ENCODE assay signal across 32 cellular contexts in genomic region chr6:145872669-145873068, GRCh38. TPM values are rescaled to one million over a fixed set of nuclear protein-coding genes. Genes with fewer than 3 reads are reported as not detected.
DNase-seq lines count a peak whose midpoint lies in the region; ATAC-seq, FAIRE-seq and TF ChIP-seq lines count a peak whose summit lies in the region.
"Had no signal": no experiment of that assay in that cellular context is flagged by ENCODE, and none has a peak within 500 bp of the region (broad histone marks: within the 10 kb centered on the region; RNA-seq: fewer than 3 reads in every experiment).

No MANE protein-coding gene starts in this region.

- DNase-seq in Caco-2, result no peak
- DNase-seq in K562 (ENCODE audit: extremely low read depth in 1 of 4, low spot score in 3 of 4), result no peak
- DNase-seq in SKM-1 (lab: John Stamatoyannopoulos, UW; ENCODE audit: unreplicated experiment), result no peak
- DNase-seq in stimulated activated CD4-positive, alpha-beta T cell treated with anti-CD3 and anti-CD28 coated beads, Interleukin-4, amount 100 ng/mL, for 4 hours, result no peak
- DNase-seq in naive thymus-derived CD4-positive, alpha-beta T cell, result no peak
- DNase-seq: 8988T; ACHN; BE2C; C1 segment of cervical spinal cord; Calu3; CD4-positive, alpha-beta memory T cell; CD4-positive, alpha-beta T cell; CD4-positive, CD25-positive, alpha-beta regulatory T cell; CD8-positive, alpha-beta memory T cell; CD8-positive, alpha-beta T cell; COR-L47; DMS 273 treated with DMSO at 0.1 percent for 48 hours; DMS153; DMS53; DMS79; DMS79 treated with DMSO at 0.1 percent for 48 hours; DND-41; EL had no signal

- no peaks in the 10 kb centered on the region for H4K20me1 ChIP-seq in K562 (replicated peaks; ENCODE audit: control insufficient read depth, insufficient read depth, low read length)
- H4K20me1 ChIP-seq: BLaER1; BLaER1 treated with 17β-estradiol and CSF1 and Interleukin-3, amounts not matched to agents 10 nM and 100 nM had no signal

- H3K4me3 ChIP-seq in Caco-2 (ENCODE audit: low read depth, low read length), result no peak overlapping the region
- H3K4me3 ChIP-seq in HEK293 (ENCODE audit: low read depth, low read length), result no peak overlapping the region
- no peak overlapping the region for H3K4me3 ChIP-seq in K562
- no peak overlapping the region for H3K4me3 ChIP-seq in naive thymus-derived CD4-positive, alpha-beta T cell (ENCODE audit: low read length)
- H3K4me3 ChIP-seq: A549; BLaER1; BLaER1 treated with 17β-estradiol and CSF1 and Interleukin-3, amounts not matched to agents 10 nM and 100 nM had no signal

- no peaks in the 10 kb centered on the region for H3K27me3 Mint-ChIP-seq in Caco-2 (ENCODE audit: insufficient read depth, unreplicated experiment)
- H3K27me3 Mint-ChIP-seq in naive thymus-derived CD4-positive, alpha-beta T cell, result no peaks in the 10 kb centered on the region
- H3K27me3 Mint-ChIP-seq: B cell; CD4-positive, alpha-beta memory T cell; CD4-positive, alpha-beta T cell; CD4-positive, CD25-positive, alpha-beta regulatory T cell; CD8-positive, alpha-beta memory T cell had no signal

- no peak for TF ChIP-seq RAD21 in K562 (CRISPR knock-in tag; conservative IDR thresholded peaks at IDR 0.05 in 1 of 2, IDR thresholded peaks at IDR 0.05 in 1 of 2)

- H3K9me3 ChIP-seq in Caco-2 (peaks cover 32% of the 10 kb centered on the region), HEK293 (ENCODE audit: control insufficient read depth, insufficient read depth, low read depth, low read length) (no peaks in the 10 kb centered on the region; the same call in 1 of the 2 replicates), K562 (replicated peaks; ENCODE audit: control insufficient read depth, insufficient read depth, low read depth, low read length) (no peaks in the 10 kb centered on the region)
- H3K9me3 ChIP-seq in naive thymus-derived CD4-positive, alpha-beta T cell (ENCODE audit: control insufficient read depth in 2 of 3, low read length in 3 of 3), result no peaks in the 10 kb centered on the region
- H3K9me3 ChIP-seq: A549, BE2C had no signal

- POLR2A ChIA-PET in Caco-2 (lab: Charles Lee), result no interaction called here
- POLR2A ChIA-PET in HEK293 (lab: Yijun Ruan, JAX), result no interaction called here
- POLR2A ChIA-PET in K562 (lab: Yijun Ruan, JAX), result no interaction called here
- POLR2A ChIA-PET in naive thymus-derived CD4-positive, alpha-beta T cell (lab: Charles Lee), result no interaction called here

- H3K9ac ChIP-seq in K562 (ENCODE audit: insufficient read depth in 1 of 2, low read depth in 2 of 2, low read length in 2 of 2), result no peak overlapping the region
- H3K9ac ChIP-seq: BLaER1; BLaER1 treated with 17β-estradiol and CSF1 and Interleukin-3, amounts not matched to agents 10 nM and 100 nM had no signal

- no peak overlapping the region for H3K4me3 Mint-ChIP-seq in Caco-2 (ENCODE audit: unreplicated experiment)
- no peak overlapping the region for H3K4me3 Mint-ChIP-seq in naive thymus-derived CD4-positive, alpha-beta T cell
- H3K4me3 Mint-ChIP-seq: B cell; CD4-positive, alpha-beta T cell; CD4-positive, CD25-positive, alpha-beta regulatory T cell; CD8-positive, alpha-beta memory T cell; CD8-positive, alpha-beta T cell had no signal

- no peak for ATAC-seq in K562
- ATAC-seq in naive thymus-derived CD4-positive, alpha-beta T cell, result no peak
- ATAC-seq: A549; CD8-positive, alpha-beta T cell had no signal

- no TSS peak for BruUV-seq in Caco-2 (replicated peaks; lab: Mats Ljungman, UMichigan)
- BruUV-seq in K562 (replicated peaks; lab: Mats Ljungman, UMichigan), result no TSS peak

- no peaks in the 10 kb centered on the region for H3K79me2 ChIP-seq in K562 (ENCODE audit: control insufficient read depth, insufficient read depth, low read length)

- no peak overlapping the region for H3K4me2 ChIP-seq in K562 (ENCODE audit: insufficient read depth, low read length)
- H3K4me2 ChIP-seq: A549 had no signal

- TF ChIP-seq EP300 in K562 (IDR thresholded peaks at IDR 0.05; ENCODE audit: low read length), result no peak

- CTCF ChIA-PET in Caco-2 (lab: Charles Lee) (no interaction called here), HEK293 (lab: Yijun Ruan, JAX) (interaction anchor here (0.6 kb wide), 1 partner anchor 606 kb away, joined by 4 read pairs; no protein-coding TSS in a partner anchor), K562 (lab: Yijun Ruan, JAX; ENCODE audit: low intra/inter-chr PET ratio) (interaction anchor here (0.6 kb wide), 1 partner anchor 34 kb away, joined by 3 read pairs; no protein-coding TSS in a partner anchor)
- CTCF ChIA-PET in naive thymus-derived CD4-positive, alpha-beta T cell (lab: Charles Lee), result no interaction called here

- in situ Hi-C loops in K562 (cut with MboI), result no loop called here

- H3K36me3 Mint-ChIP-seq in Caco-2 (ENCODE audit: insufficient read depth, unreplicated experiment), result peaks cover 33% of the 10 kb centered on the region
- peaks cover 7 to 26% (median 21%) of the 10 kb centered on the region in 5 donors for H3K36me3 Mint-ChIP-seq in naive thymus-derived CD4-positive, alpha-beta T cell

- no peak for TF ChIP-seq CTCF in Caco-2 (IDR thresholded peaks at IDR 0.05; ENCODE audit: insufficient read depth in 1 of 2, low read depth in 1 of 2, low read length in 1 of 2, severe bottlenecking in 1 of 2, unreplicated experiment in 1 of 2)
- TF ChIP-seq CTCF in HEK293 (tag by site-specific recombination; IDR thresholded peaks at IDR 0.05), result no peak
- no peak for TF ChIP-seq CTCF in K562 (IDR thresholded peaks at IDR 0.05 in 2 of 3, conservative IDR thresholded peaks at IDR 0.05 in 1 of 3; ENCODE audit: insufficient read depth in 2 of 3, low read depth in 1 of 3, low read length in 3 of 3)

- no peak for TF ChIP-seq POLR2A in K562 (conservative IDR thresholded peaks at IDR 0.05)

- H3K9me3 Mint-ChIP-seq in Caco-2 (ENCODE audit: unreplicated experiment), result peaks cover 12% of the 10 kb centered on the region
- H3K9me3 Mint-ChIP-seq in naive thymus-derived CD4-positive, alpha-beta T cell, result peaks cover 0 to 11% (median 5%) of the 10 kb centered on the region in 11 donors

- H3K27ac ChIP-seq in HEK293 (ENCODE audit: extremely low read depth, low read depth, low read length), result no peak overlapping the region
- H3K27ac ChIP-seq in K562 (ENCODE audit: extremely low read depth, low read depth, low read length), result no peak overlapping the region
- no peak overlapping the region for H3K27ac ChIP-seq in naive thymus-derived CD4-positive, alpha-beta T cell (ENCODE audit: low read depth, low read length)
- H3K27ac ChIP-seq: 22Rv1, A549, C4-2B had no signal

- no peak overlapping the region for H2AFZ ChIP-seq in K562 (ENCODE audit: low read depth, low read length)

- H3K27me3 ChIP-seq in Caco-2 (replicated peaks; ENCODE audit: control insufficient read depth, insufficient read depth, low read length) (no peaks in the 10 kb centered on the region), K562 (ENCODE audit: control insufficient read depth in 2 of 2, insufficient read depth in 2 of 2, low read length in 2 of 2) (no peaks in the 10 kb centered on the region)
- H3K27me3 ChIP-seq in naive thymus-derived CD4-positive, alpha-beta T cell (ENCODE audit: control insufficient read depth in 2 of 2, insufficient read depth in 2 of 2, low read length in 2 of 2), result no peaks in the 10 kb centered on the region
- H3K27me3 ChIP-seq: BE2C; BLaER1; BLaER1 treated with 17β-estradiol and CSF1 and Interleukin-3, amounts not matched to agents 10 nM and 100 nM had no signal

- peak overlapping the region; percentile 33 for H3K27ac Mint-ChIP-seq in Caco-2 (ENCODE audit: unreplicated experiment)
- no peak overlapping the region for H3K27ac Mint-ChIP-seq in naive thymus-derived CD4-positive, alpha-beta T cell
- H3K27ac Mint-ChIP-seq: B cell; CD4-positive, alpha-beta T cell; CD4-positive, CD25-positive, alpha-beta regulatory T cell; CD8-positive, alpha-beta memory T cell; CD8-positive, alpha-beta T cell had no signal

- H3K9me1 ChIP-seq in K562 (ENCODE audit: control insufficient read depth, insufficient read depth, low read length), result no peaks in the 10 kb centered on the region

- 74% methylated on average over 2 of the region's 2 CpGs for WGBS in K562 (ENCODE audit: insufficient coverage, low coverage, missing lambda C conversion rate)

- H3K4me1 ChIP-seq in Caco-2 (peaks cover 20% of the 10 kb centered on the region), HEK293 (ENCODE audit: control insufficient read depth, insufficient read depth, low read length) (no peaks in the 10 kb centered on the region), K562 (replicated peaks in 1 of 2; ENCODE audit: control insufficient read depth in 2 of 2, insufficient read depth in 2 of 2, low read length in 2 of 2) (no peaks in the 10 kb centered on the region)
- peaks cover 0 to 4% of the 10 kb centered on the region in 2 donors for H3K4me1 ChIP-seq in naive thymus-derived CD4-positive, alpha-beta T cell (ENCODE audit: control insufficient read depth in 2 of 2, insufficient read depth in 2 of 2, low read length in 2 of 2)
- H3K4me1 ChIP-seq: A549, BE2C had no signal

- H3K36me3 ChIP-seq in Caco-2 (ENCODE audit: control insufficient read depth, insufficient read depth, low read length), result 0 out of 2 replicates have a peak, but pooled peaks cover 1% of the 10 kb centered on the region
- H3K36me3 ChIP-seq in HEK293 (ENCODE audit: control insufficient read depth in 2 of 2, insufficient read depth in 1 of 2, low read length in 2 of 2), result no peaks in the 10 kb centered on the region
- no peaks in the 10 kb centered on the region for H3K36me3 ChIP-seq in K562 (ENCODE audit: control insufficient read depth, insufficient read depth, low read length)
- H3K36me3 ChIP-seq in naive thymus-derived CD4-positive, alpha-beta T cell (ENCODE audit: control insufficient read depth in 2 of 3, insufficient read depth in 3 of 3, low read length in 3 of 3), result no peaks in the 10 kb centered on the region
- H3K36me3 ChIP-seq: BE2C, BLaER1 had no signal

- intact Hi-C loops in Caco-2 (cut with micrococcal nuclease; ENCODE audit: unreplicated experiment) (no loop called here), K562 (cut with micrococcal nuclease) (no loop called here)
- intact Hi-C loops in naive thymus-derived CD4-positive, alpha-beta T cell (cut with micrococcal nuclease), result no loop called here

- FAIRE-seq in K562 (lab: Jason Lieb, UNC), result no peak
- FAIRE-seq: A204.1, A549, D721Med had no signal

- H3K4me1 Mint-ChIP-seq in Caco-2 (ENCODE audit: low read depth, unreplicated experiment), result peaks cover 6% of the 10 kb centered on the region
- H3K4me1 Mint-ChIP-seq in naive thymus-derived CD4-positive, alpha-beta T cell, result peaks cover 0 to 5% (median 4%) of the 10 kb centered on the region in 7 donors

RNA-seq across cellular contexts. Expression of gene FBXO30, which starts 58.1 kb away (rescaled TPM):
- total RNA-seq in Caco-2 (2022) (17.1 and 17.6 TPM in 2 replicates), K562 (2014; rRNA removed) (5.5 and 5.9 TPM in 2 replicates), K562 (2014; rRNA removed; fragmentation: Illumina TruSeq; extraction: Trizol) (9.4 and 10.0 TPM in 2 replicates), K562 (2015; rRNA removed; fragmentation: Illumina TruSeq; extraction: Trizol) (6.7 and 7.1 TPM in 2 replicates), K562 (2021) (11.1 and 11.8 TPM in 2 replicates)
- total RNA-seq in K562 (2011; cell fraction: chromatin; rRNA removed; ENCODE audit: low replicate concordance), result 6.6 and 33.3 TPM in 2 replicates
- 3.3 and 6.4 TPM in 2 replicates for total RNA-seq in K562 (2011; cell fraction: nucleolus; rRNA removed)
- total RNA-seq in K562 (2011; cell fraction: nucleoplasm; rRNA removed), result 13.1 and 22.1 TPM in 2 replicates
- polyA plus RNA-seq in K562 (2011; rRNA removed) (9.0 and 12.8 TPM in 2 replicates), K562 (2014; fragmentation: Illumina TruSeq; extraction: Trizol) (9.6 and 10.0 TPM in 2 replicates), K562 (2014; fragmentation: Nextera tagmentation; extraction: Ambion mirVana) (1 to 10 TPM; 3.6 to 3.7 TPM), K562 (2014; rRNA removed) (6.7 and 7.1 TPM in 2 replicates)
- polyA plus RNA-seq in K562 (2011; cell fraction: cytosol; rRNA removed), result 1.8 and 4.4 TPM in 2 replicates
- polyA plus RNA-seq in K562 (2011; cell fraction: nucleus; rRNA removed), result 4.8 and 6.1 TPM in 2 replicates
- 6.8 and 7.8 TPM in 2 replicates for polyA plus RNA-seq in K562 (2012)
- 27.3 and 27.8 TPM in 2 replicates for polyA minus RNA-seq in K562 (2011; rRNA and poly(A)+ RNA removed)
- polyA minus RNA-seq in K562 (2011; cell fraction: cytosol; rRNA and poly(A)+ RNA removed), result 5.6 and 7.0 TPM in 2 replicates
- 13.2 and 24.0 TPM in 2 replicates for polyA minus RNA-seq in K562 (2011; cell fraction: nucleus; rRNA and poly(A)+ RNA removed)
- 1 to 10 TPM; 1.6 to 5.1 (median 4.8) TPM for total RNA-seq in naive thymus-derived CD4-positive, alpha-beta T cell
- polyA plus RNA-seq in naive thymus-derived CD4-positive, alpha-beta T cell, result 1 to 10 TPM; 1.1 to 1.3 TPM

Comparison
In these comparisons a context has a peak if more than half of its experiments do, and no peak if none do; other contexts are left out.
1. CTCF ChIA-PET loops: an anchor here in HEK293 (0.6 kb wide) and K562 (0.6 kb wide); none called in Caco-2 and naive thymus-derived CD4-positive, alpha-beta T cell.